11 cellular contexts compared by ENCODE assay signal in the genomic region with DNA sequence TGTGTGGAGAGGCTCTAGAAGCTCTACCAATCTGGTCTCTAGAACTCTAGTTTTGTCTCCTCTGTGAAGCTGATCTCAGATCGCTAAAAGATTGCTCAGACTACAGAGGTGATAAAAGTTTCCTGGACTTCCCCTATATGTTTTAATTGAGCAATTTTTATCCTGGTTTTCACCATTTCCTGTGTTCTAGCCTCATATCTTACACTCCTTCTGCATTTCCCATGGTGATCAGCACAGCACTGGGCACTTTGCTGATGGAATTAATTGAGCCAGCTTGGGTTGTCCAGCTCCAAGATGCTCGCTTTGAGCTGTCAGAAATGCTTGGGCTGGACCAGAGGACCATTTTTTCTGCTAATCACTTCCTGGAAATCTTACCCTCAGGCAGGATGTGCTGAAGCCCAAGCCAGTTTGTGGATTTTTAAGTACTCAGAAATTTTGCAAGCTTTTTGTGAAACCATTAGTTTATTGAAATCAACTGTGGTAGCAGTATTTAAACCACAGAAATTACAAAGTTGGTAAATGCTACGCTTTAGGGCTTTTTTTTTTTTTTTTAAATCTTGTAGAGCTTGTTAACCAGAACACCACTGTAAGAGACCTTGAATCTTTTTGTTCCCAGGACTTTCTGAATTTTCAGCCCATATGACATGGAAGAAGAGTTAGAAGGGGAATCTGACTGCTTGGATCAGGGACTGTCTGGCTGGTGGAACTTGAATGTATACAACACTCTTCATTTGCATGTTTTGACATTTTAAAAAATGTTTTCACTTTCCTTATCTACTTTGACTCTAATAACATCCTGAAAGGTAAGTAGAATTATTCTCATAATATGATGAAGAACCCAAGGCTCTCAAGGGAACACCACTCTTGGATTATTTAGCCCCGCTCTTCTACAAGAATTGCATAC. TPM values are rescaled to one million over a fixed set of nuclear protein-coding genes. Genes with fewer than 3 reads are reported as not detected.
DNase-seq lines count a peak whose midpoint lies in the region; ATAC-seq and TF ChIP-seq lines count a peak whose summit lies in the region.
"Had no signal": no experiment of that assay in that cellular context is flagged by ENCODE, and none has a peak within 500 bp of the region (broad histone marks: within the 10 kb centered on the region; RNA-seq: fewer than 3 reads in every experiment).

No MANE protein-coding gene starts in this region.

- H4K20me1 ChIP-seq in GM23338 (replicated peaks; ENCODE audit: insufficient read depth) (no peaks in the 10 kb centered on the region), smooth muscle cell (ENCODE audit: low read depth) (no peaks in the 10 kb centered on the region)

- ATAC-seq in CD4-positive, alpha-beta T cell (ENCODE audit: poor library complexity), result peak; percentile 8
- ATAC-seq in GM23338 (no peak), T-helper 17 cell (peak; percentile 32), lower lobe of right lung (peak; percentile 7 to 50), heart left ventricle (no peak), HG03457 (IDR thresholded peaks at IDR 0.05; ENCODE audit: unreplicated experiment) (no peak)

- no peak for TF ChIP-seq POLR2A in heart left ventricle (IDR thresholded peaks at IDR 0.05)

- H3K27me3 ChIP-seq in CD4-positive, alpha-beta T cell (ENCODE audit: control insufficient read depth, insufficient read depth, low read length), result no peaks in the 10 kb centered on the region
- H3K27me3 ChIP-seq in GM23338 (ENCODE audit: insufficient read depth) (no peaks in the 10 kb centered on the region), lower lobe of right lung (ENCODE audit: low read depth) (no peaks in the 10 kb centered on the region), smooth muscle cell (ENCODE audit: low read depth) (no peaks in the 10 kb centered on the region), heart left ventricle (peaks cover 0 to 11% (median 5%) of the 10 kb centered on the region in 9 donors)

- WGBS in smooth muscle cell (ENCODE audit: low lambda C conversion rate), result 67% methylated on average over 4 of the region's 4 CpGs
- WGBS in heart left ventricle, 4 donors, result 74 to 83% (median 78%) methylated on average over 4 of the region's 4 CpGs

- no peaks in the 10 kb centered on the region for H3K27me3 Mint-ChIP-seq in CD4-positive, alpha-beta T cell
- peaks cover 7% of the 10 kb centered on the region for H3K27me3 Mint-ChIP-seq in GM23338 (ENCODE audit: insufficient read depth, low read depth, poor library complexity)
- no peaks in the 10 kb centered on the region for H3K27me3 Mint-ChIP-seq in T-helper 17 cell

- no peak for TF ChIP-seq CTCF in CD4-positive, alpha-beta T cell (IDR thresholded peaks at IDR 0.05)
- TF ChIP-seq CTCF in GM23338 (conservative IDR thresholded peaks at IDR 0.05; ENCODE audit: low read depth in 2 of 2), result no peak
- no peak for TF ChIP-seq CTCF in lower lobe of right lung (IDR thresholded peaks at IDR 0.05)
- TF ChIP-seq CTCF in smooth muscle cell (IDR thresholded peaks at IDR 0.05; ENCODE audit: borderline replicate concordance, insufficient read depth, poor library complexity, severe bottlenecking), result no peak
- no peak for TF ChIP-seq CTCF in heart left ventricle (IDR thresholded peaks at IDR 0.05)

- no peaks in the 10 kb centered on the region for H3K9me3 Mint-ChIP-seq in CD4-positive, alpha-beta T cell
- H3K9me3 Mint-ChIP-seq in GM23338, result peaks cover 14% of the 10 kb centered on the region; the same call in 2 of the 3 replicates

- no peaks in the 10 kb centered on the region for H3K9me2 ChIP-seq in GM23338 (ENCODE audit: insufficient read depth)

- peaks cover 72% of the 10 kb centered on the region for H3K4me1 Mint-ChIP-seq in CD4-positive, alpha-beta T cell (ENCODE audit: low read depth)
- H3K4me1 Mint-ChIP-seq in GM23338, result peaks cover 9% of the 10 kb centered on the region
- H3K4me1 Mint-ChIP-seq in T-helper 17 cell, result peaks cover 60% of the 10 kb centered on the region

- H2AFZ ChIP-seq in GM23338, result peak overlapping the region; percentile 28; the same call in 1 of the 2 replicates
- H2AFZ ChIP-seq in smooth muscle cell (ENCODE audit: low read depth), result no peak overlapping the region

- H3K4me3 Mint-ChIP-seq in CD4-positive, alpha-beta T cell, result peak overlapping the region; percentile 70
- H3K4me3 Mint-ChIP-seq in GM23338 (no peak overlapping the region), T-helper 17 cell (peak overlapping the region; percentile 70)

- intact Hi-C loops in CD4-positive, alpha-beta T cell (cut with DNase I, micrococcal nuclease), result loop anchor here in 1 of 2 experiments (5.0 kb wide), 1 partner anchor 44 kb away; no protein-coding TSS in a partner anchor
- intact Hi-C loops in lower lobe of right lung (cut with DNase I) (no loop called here), heart left ventricle (cut with DNase I) (loop anchor here in 2 of 10 donors (5.0 kb wide), 2 partner anchors 149 to 256 kb away; no protein-coding TSS in a partner anchor)

- no peak overlapping the region for H3K4me2 ChIP-seq in GM23338
- H3K4me2 ChIP-seq in smooth muscle cell, result no peak overlapping the region

- peak overlapping the region; percentile 80 for H3K27ac Mint-ChIP-seq in CD4-positive, alpha-beta T cell
- H3K27ac Mint-ChIP-seq in GM23338, result no peak overlapping the region
- H3K27ac Mint-ChIP-seq in T-helper 17 cell, result peak overlapping the region; percentile 96

- H3K4me3 ChIP-seq in GM23338, result no peak overlapping the region
- H3K4me3 ChIP-seq in lower lobe of right lung, result no peak overlapping the region
- H3K4me3 ChIP-seq in smooth muscle cell, result no peak overlapping the region
- H3K4me3 ChIP-seq in heart left ventricle, result no peak overlapping the region

- peaks cover 99% of the 10 kb centered on the region for H3K36me3 Mint-ChIP-seq in CD4-positive, alpha-beta T cell (ENCODE audit: low read depth)
- H3K36me3 Mint-ChIP-seq in GM23338 (ENCODE audit: low read depth), result peaks cover 17% of the 10 kb centered on the region; the same call in 2 of the 3 replicates
- H3K36me3 Mint-ChIP-seq in T-helper 17 cell (ENCODE audit: low read depth), result peaks cover 11% of the 10 kb centered on the region

- H3F3A ChIP-seq in GM23338 (replicated peaks; ENCODE audit: low read depth) (no peaks in the 10 kb centered on the region), smooth muscle cell (ENCODE audit: low read depth) (no peaks in the 10 kb centered on the region)

- no peaks in the 10 kb centered on the region for H3K4me1 ChIP-seq in GM23338 (ENCODE audit: insufficient read depth)
- peaks cover 27% of the 10 kb centered on the region for H3K4me1 ChIP-seq in lower lobe of right lung
- H3K4me1 ChIP-seq in smooth muscle cell (ENCODE audit: low read depth), result no peaks in the 10 kb centered on the region
- H3K4me1 ChIP-seq in heart left ventricle, result peaks cover 0 to 51% (median 0%) of the 10 kb centered on the region in 12 donors

- H3K79me2 ChIP-seq in GM23338 (replicated peaks; ENCODE audit: insufficient read depth) (no peaks in the 10 kb centered on the region), smooth muscle cell (ENCODE audit: low read depth) (no peaks in the 10 kb centered on the region)

- no peak for DNase-seq in CD4-positive, alpha-beta T cell
- DNase-seq in GM23338 (ENCODE audit: low spot score) (no peak), T-helper 17 cell (no peak), lower lobe of right lung (no peak), smooth muscle cell (lab: John Stamatoyannopoulos, UW; ENCODE audit: unreplicated experiment) (no peak), heart left ventricle (no peak), retina (no peak)
- DNase-seq: effector CD4-positive, alpha-beta T cell; hippocampal formation; NCI-H510A had no signal

- peak overlapping the region; percentile 49 for H3K27ac ChIP-seq in CD4-positive, alpha-beta T cell (ENCODE audit: low read depth, low read length)
- no peak overlapping the region for H3K27ac ChIP-seq in GM23338 (ENCODE audit: low read depth)
- peak overlapping the region; percentile 27 for H3K27ac ChIP-seq in lower lobe of right lung
- no peak overlapping the region for H3K27ac ChIP-seq in smooth muscle cell (ENCODE audit: low read depth)
- peak overlapping the region in 1 of 12 donors; percentile 63 for H3K27ac ChIP-seq in heart left ventricle

- CTCF ChIA-PET in CD4-positive, alpha-beta T cell (lab: Charles Lee), result interaction anchor here (0.9 to 5.2 kb wide), 10 partner anchors 8 to 269 kb away, joined by 3 to 56 read pairs (median 4); partner anchors contain the start of gene ITLN2

- H3K36me3 ChIP-seq in GM23338 (ENCODE audit: insufficient read depth) (no peaks in the 10 kb centered on the region), lower lobe of right lung (peaks cover 15% of the 10 kb centered on the region), smooth muscle cell (ENCODE audit: low read depth) (no peaks in the 10 kb centered on the region), heart left ventricle (peaks cover 0 to 44% (median 0%) of the 10 kb centered on the region in 9 donors)

- no peak overlapping the region for H3K9ac ChIP-seq in smooth muscle cell (ENCODE audit: low read depth)

- POLR2A ChIA-PET in CD4-positive, alpha-beta T cell (lab: Charles Lee), result interaction anchor here (0.6 to 6.2 kb wide), 14 partner anchors 8 to 160 kb away, joined by 3 to 49 read pairs (median 5); partner anchors contain the start of genes CD48, LY9 and SLAMF6

- no peaks in the 10 kb centered on the region for H3K9me3 ChIP-seq in CD4-positive, alpha-beta T cell (ENCODE audit: control insufficient read depth, low read length)
- H3K9me3 ChIP-seq in T-helper 17 cell (ENCODE audit: control insufficient read depth, low read length, poor library complexity, severe bottlenecking) (no peaks in the 10 kb centered on the region), lower lobe of right lung (no peaks in the 10 kb centered on the region), smooth muscle cell (replicated peaks; ENCODE audit: low read depth) (no peaks in the 10 kb centered on the region), heart left ventricle (no peaks in the 10 kb centered on the region)

RNA-seq across cellular contexts. Expression of gene CD48, which starts 28.4 kb away (rescaled TPM):
- total RNA-seq in CD4-positive, alpha-beta T cell, result 100 to 1,000 TPM; 387 to 395 TPM
- total RNA-seq in GM23338 (2014; rRNA removed; shearing (Covaris generic)), result 0.45 TPM in 1 of 2 replicates, not detected in the other
- 0.34 and 0.43 TPM in 2 replicates for polyA plus RNA-seq in GM23338 (2016; fragmentation: Nextera tagmentation; extraction: Ambion mirVana)
- total RNA-seq in T-helper 17 cell, result 100 to 1,000 TPM; 386 to 387 TPM
- total RNA-seq in lower lobe of right lung, result 26.3 TPM
- not detected in 2 replicates for total RNA-seq in smooth muscle cell
- 0.37 TPM in 1 of 2 replicates, not detected in the other for polyA plus RNA-seq in smooth muscle cell
- total RNA-seq in heart left ventricle, result 10 to 100 TPM in 1 of 9 donors, 1 to 10 TPM in 3, under 1 TPM in 5; 0.49 to 31.6 (median 0.71) TPM
- polyA plus RNA-seq in heart left ventricle, result 1 to 10 TPM in 1 of 2 donors, under 1 TPM in 1; 0.53 to 2.4 TPM

RNA-seq across cellular contexts. Expression of gene SLAMF1, which starts 36.4 kb away (rescaled TPM):
- total RNA-seq in CD4-positive, alpha-beta T cell, result 10 to 100 TPM; 39.4 to 39.8 TPM
- not detected in 2 replicates for total RNA-seq in GM23338 (2014; rRNA removed; shearing (Covaris generic))
- polyA plus RNA-seq in GM23338 (2016; fragmentation: Nextera tagmentation; extraction: Ambion mirVana) (not detected in 2 replicates), smooth muscle cell (not detected in 2 replicates), heart left ventricle (under 1 TPM; 0.21 to 0.80 TPM)
- total RNA-seq in T-helper 17 cell (10 to 100 TPM; 67.8 to 70.6 TPM), lower lobe of right lung (1.4 TPM), smooth muscle cell (not detected in 2 replicates), heart left ventricle (1 to 10 TPM in 1 of 9 donors, under 1 TPM in 3, not detected in 5; 0.14 to 4.3 (median 0.60) TPM)

RNA-seq across cellular contexts. Expression of gene SLAMF7, which starts 55.8 kb away (rescaled TPM):
- total RNA-seq in CD4-positive, alpha-beta T cell, result under 1 TPM; 0.69 to 0.78 TPM
- total RNA-seq in GM23338 (2014; rRNA removed; shearing (Covaris generic)), result not detected in 2 replicates
- polyA plus RNA-seq in GM23338 (2016; fragmentation: Nextera tagmentation; extraction: Ambion mirVana) (0.11 and 0.14 TPM in 2 replicates), smooth muscle cell (0.38 TPM in 1 of 2 replicates, not detected in the other), heart left ventricle (under 1 TPM; 0.21 to 0.23 TPM)
- total RNA-seq in T-helper 17 cell (1 to 10 TPM; 3.1 to 3.9 TPM), lower lobe of right lung (7.9 TPM), smooth muscle cell (not detected in 2 replicates), heart left ventricle (10 to 100 TPM in 1 of 9 donors, 1 to 10 TPM in 1, under 1 TPM in 3, not detected in 4; 0.27 to 28.0 (median 0.96) TPM)

Comparison
In these comparisons a context has a peak if more than half of its experiments do, and no peak if none do; other contexts are left out.
1. ATAC-seq: peak in CD4-positive, alpha-beta T cell (single experiment), T-helper 17 cell (single experiment) and lower lobe of right lung (2 of 2); none in GM23338 (single experiment), heart left ventricle (0 of 4) and HG03457 (single experiment).
2. H3K27ac ChIP-seq: peak in CD4-positive, alpha-beta T cell (single experiment) and lower lobe of right lung (single experiment); none in GM23338 (single experiment) and smooth muscle cell (single experiment).
3. RNA of gene CD48, which starts 28.4 kb away (total RNA-seq): 387 to 395 TPM in CD4-positive, alpha-beta T cell and 386 to 387 TPM in T-helper 17 cell; 26.3 TPM in lower lobe of right lung (single experiment), 0.49 to 31.6 TPM in heart left ventricle, 0.45 TPM in GM23338 and not detected in smooth muscle cell; every median in the first group is over 10 times any median in the second.
4. RNA of gene SLAMF1, which starts 36.4 kb away (total RNA-seq): 67.8 to 70.6 TPM in T-helper 17 cell and 39.4 to 39.8 TPM in CD4-positive, alpha-beta T cell; 1.4 TPM in lower lobe of right lung (single experiment), 0.14 to 4.3 TPM in heart left ventricle, not detected in GM23338 and not detected in smooth muscle cell; every median in the first group is over 4 times any median in the second.